In the genomic region with DNA sequence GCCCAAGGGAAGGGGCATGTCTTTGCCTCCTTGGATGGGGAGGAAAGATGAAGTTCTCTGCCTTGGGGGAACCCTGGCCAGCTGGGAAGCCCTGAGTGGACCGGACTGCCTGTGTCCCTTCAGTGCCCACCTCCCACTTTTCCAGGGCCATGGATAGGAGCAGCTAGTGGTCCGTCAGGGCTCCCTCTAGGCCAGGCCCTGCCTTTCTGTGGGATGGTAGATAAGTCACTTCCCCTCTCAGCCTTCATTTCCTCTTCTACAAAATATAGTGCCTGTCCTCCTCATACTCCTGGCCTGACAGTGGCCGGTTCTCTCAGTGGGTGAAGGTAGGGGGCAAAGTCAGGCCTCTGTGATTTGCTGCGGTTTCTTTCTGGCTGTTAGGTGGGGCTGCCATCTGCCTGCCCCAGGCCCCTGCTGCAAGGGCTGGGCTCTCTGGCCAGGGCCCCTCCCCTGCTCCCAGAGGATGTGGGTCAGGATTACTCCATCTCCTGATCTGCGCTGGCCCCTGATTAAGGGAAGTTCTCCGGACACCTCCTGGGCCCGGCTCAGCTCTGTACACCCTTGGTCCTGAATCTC, we compare ENCODE assay signal across 8 cellular contexts. TPM values are rescaled to one million over a fixed set of nuclear protein-coding genes. Genes with fewer than 3 reads are reported as not detected.
DNase-seq lines count a peak whose midpoint lies in the region; ATAC-seq and TF ChIP-seq lines count a peak whose summit lies in the region.

No MANE protein-coding gene starts in this region.

- CTCF ChIA-PET in MCF 10A (lab: Yijun Ruan, JAX) = interaction anchor here (0.7 kb wide), 2 partner anchors 126 to 157 kb away, joined by 3 to 4 read pairs; no protein-coding TSS in a partner anchor

- H3K9me3 Mint-ChIP-seq in MCF 10A (ENCODE audit: unreplicated experiment) = no peaks in the 10 kb centered on the region

- WGBS in right lobe of liver (ENCODE audit: insufficient coverage, low coverage, low lambda C conversion rate, missing lambda C conversion rate) = 48% methylated on average over 4 of the region's 7 CpGs
- WGBS in tibial nerve, 2 donors = 5 to 10% methylated on average over 6 to 7 of the region's 7 CpGs

- H3K27me3 ChIP-seq in right lobe of liver (no peaks in the 10 kb centered on the region), tibial nerve (no peaks in the 10 kb centered on the region)

- ATAC-seq in right lobe of liver = peak in 3 of 4 donors; percentile 6 to 21 (median 17)
- ATAC-seq in HG03432 (IDR thresholded peaks at IDR 0.05; ENCODE audit: unreplicated experiment) = no peak

- no peak overlapping the region for H3K27ac Mint-ChIP-seq in MCF 10A (ENCODE audit: low read depth, unreplicated experiment)

- no peak for TF ChIP-seq CTCF in MCF 10A (IDR thresholded peaks at IDR 0.05; ENCODE audit: unreplicated experiment)
- TF ChIP-seq CTCF in right lobe of liver (IDR thresholded peaks at IDR 0.05) = no peak
- TF ChIP-seq CTCF in tibial nerve (IDR thresholded peaks at IDR 0.05) = no peak

- TF ChIP-seq EP300 in tibial nerve (IDR thresholded peaks at IDR 0.05) = peak in 1 of 2 donors; percentile 57

- peak; percentile 85 for DNase-seq in NOMO-1 treated with dmso at 0.1 percent for 144 hours (lab: John Stamatoyannopoulos, UW; ENCODE audit: unreplicated experiment)
- no peak for DNase-seq in MCF 10A (ENCODE audit: unreplicated experiment)
- peak in 1 of 3 donors; percentile 51 for DNase-seq in right lobe of liver
- peak; percentile 64 to 75 for DNase-seq in tibial nerve (ENCODE audit: low spot score in 2 of 2)
- DNase-seq in cortex of kidney (lab: John Stamatoyannopoulos, UW) = no peak
- no peak for DNase-seq in NCI-H510A (lab: John Stamatoyannopoulos, UW)

- no peaks in the 10 kb centered on the region for H3K27me3 Mint-ChIP-seq in MCF 10A (ENCODE audit: insufficient read depth, unreplicated experiment)

- H3K36me3 ChIP-seq in ES-I3 (ENCODE audit: insufficient read depth, low read length) (no peaks in the 10 kb centered on the region), right lobe of liver (no peaks in the 10 kb centered on the region), tibial nerve (no peaks in the 10 kb centered on the region)

- H3K36me3 Mint-ChIP-seq in MCF 10A (ENCODE audit: insufficient read depth, unreplicated experiment) = peaks cover 7% of the 10 kb centered on the region

- H3K9ac ChIP-seq in ES-I3 (ENCODE audit: low read depth, low read length) = peak overlapping the region; percentile 93

- H3K4me1 Mint-ChIP-seq in MCF 10A (ENCODE audit: insufficient read depth, unreplicated experiment) = peaks cover 19% of the 10 kb centered on the region

- H3K4me3 ChIP-seq in right lobe of liver = peak overlapping the region; percentile 74 to 87 (median 75)
- peak overlapping the region; percentile 78 to 99 (median 88) for H3K4me3 ChIP-seq in tibial nerve

- H3K4me1 ChIP-seq in ES-I3 (ENCODE audit: insufficient read depth, low read length) (peaks cover 28% of the 10 kb centered on the region), right lobe of liver (peaks cover 0 to 6% (median 1%) of the 10 kb centered on the region in 4 donors), tibial nerve (peaks cover 0 to 56% (median 48%) of the 10 kb centered on the region in 4 donors)

- peak overlapping the region; percentile 85 for H3K4me3 Mint-ChIP-seq in MCF 10A (ENCODE audit: unreplicated experiment)

- H3K27ac ChIP-seq in right lobe of liver (peak overlapping the region; percentile 62 to 88 (median 73)), tibial nerve (peak overlapping the region; percentile 80 to 99 (median 96))

- no peaks in the 10 kb centered on the region for H3K9me3 ChIP-seq in ES-I3 (ENCODE audit: control insufficient read depth, insufficient read depth, low read length)
- H3K9me3 ChIP-seq in right lobe of liver = no peaks in the 10 kb centered on the region
- no peaks in the 10 kb centered on the region for H3K9me3 ChIP-seq in tibial nerve

- intact Hi-C loops in MCF 10A (cut with micrococcal nuclease) (loop anchor here (5.0 kb wide), 2 partner anchors 54 to 454 kb away; a partner anchor contains a TSS), right lobe of liver (cut with DNase I) (no loop called here)

- TF ChIP-seq POLR2A in right lobe of liver (IDR thresholded peaks at IDR 0.05) (peak; percentile 40), tibial nerve (IDR thresholded peaks at IDR 0.05) (peak in 1 of 2 donors; percentile 35)

- POLR2A ChIA-PET in MCF 10A (lab: Yijun Ruan, JAX) = no interaction called here

- no TSS peak for BruUV-seq in MCF 10A (replicated peaks; lab: Mats Ljungman, UMichigan)

RNA-seq across cellular contexts. Expression of a gene that starts 1.4 kb away (rescaled TPM):
- total RNA-seq in MCF 10A (2022) (2.0 and 2.7 TPM in 2 replicates), right lobe of liver (10 to 100 TPM in 1 of 6 experiments, 1 to 10 TPM in 5; 3.9 to 11.8 (median 5.2) TPM), tibial nerve (10 to 100 TPM; 40.8 to 69.9 (median 60.2) TPM)

RNA-seq across cellular contexts. Expression of a gene that starts 17.6 kb away (rescaled TPM):
- total RNA-seq in MCF 10A (2022) = 8.1 and 13.4 TPM in 2 replicates
- under 1 TPM; 0.11 to 1.00 (median 0.36) TPM for total RNA-seq in right lobe of liver
- 1 to 10 TPM in 2 of 4 donors, under 1 TPM in 1, not detected in 1; 0.39 to 2.4 (median 1.1) TPM for total RNA-seq in tibial nerve

Comparison
In these comparisons a context has a peak if more than half of its experiments do, and no peak if none do; other contexts are left out.
1. DNase-seq: peak in NOMO-1 treated with dmso at 0.1 percent for 144 hours (single experiment) and tibial nerve (2 of 2); none in MCF 10A (single experiment), cortex of kidney (single experiment) and NCI-H510A (single experiment).